In genomic region chr16:87353613-87354012, GRCh38 we compare ENCODE assay signal across 33 cellular contexts. TPM values are rescaled to one million over a fixed set of nuclear protein-coding genes. Genes with fewer than 3 reads are reported as not detected.
"Had no signal": no experiment of that assay in that cellular context is flagged by ENCODE, and none has a peak within 500 bp of the region (broad histone marks: within the 10 kb centered on the region; RNA-seq: fewer than 3 reads in every experiment).

No MANE protein-coding gene starts in this region.

- H3K4me2 ChIP-seq: KMS-11 had no signal

- H3K27ac Mint-ChIP-seq: activated CD4-positive, alpha-beta T cell treated with anti-CD3 and anti-CD28 coated beads for 36 hours; activated CD4-positive, alpha-beta T cell treated with anti-CD3 and anti-CD28 coated beads, Interleukin-2, amount 10 ng/mL, durations not matched to agents 7 days and 5 days; activated CD8-positive, alpha-beta T cell treated with anti-CD3 and anti-CD28 coated beads, Interleukin-2, amount 10 ng/mL, durations not matched to agents 7 days and 5 days; activated naive CD4-positive, alpha-beta T cell treated with anti-CD3 and anti-CD28 coated beads, Interleukin-2, amount 50 U/mL, for 24 hours; activated T-cell treated with anti-CD3 and anti-CD28 coated beads, Interleukin-2, amount 50 U/mL, for 24 hours; activated T-helper 2 cell treated with anti-CD3 and anti-CD28 coated beads, Interferon-gamma antibody, Interleukin-2, Interleukin-4, amounts not matched to agents 10 μg/mL and 5 μg/mL and 100 μg/mL, durations not matched to agents 14 hours and 24 hours and 36 hours had no signal

- H3K9me3 ChIP-seq: ascending aorta had no signal

- ATAC-seq: activated CD4-positive, alpha-beta T cell treated with anti-CD3 and anti-CD28 coated beads for 36 hours; activated CD4-positive, CD25-positive, alpha-beta regulatory T cell treated with anti-CD3 and anti-CD28 coated beads, Interleukin-2, amount 50 U/mL, for 24 hours; activated CD8-positive, alpha-beta T cell treated with anti-CD3 and anti-CD28 coated beads, Interleukin-2, amount 10 ng/mL, durations not matched to agents 7 days and 5 days; Panc1 had no signal

- DNase-seq: activated CD4-positive, alpha-beta T cell treated with anti-CD3 and anti-CD28 coated beads for 36 hours; activated CD4-positive, alpha-beta T cell treated with anti-CD3 and anti-CD28 coated beads, Interleukin-2, amount 10 ng/mL, durations not matched to agents 7 days and 5 days; activated CD4-positive, alpha-beta T cell treated with anti-CD3 and anti-CD28 coated beads, Interleukin-2, amount 50 U/mL, for 48 hours; activated CD8-positive, alpha-beta T cell treated with anti-CD3 and anti-CD28 coated beads, Interleukin-2, amount 10 ng/mL, durations not matched to agents 7 days and 5 days; activated gamma-delta T cell; activated naive CD4-positive, alpha-beta T cell treated with Interleukin-2 at 50 U/mL for 16 hours; activated naive CD8-positive, alpha-beta T cell treated with anti-CD3 and anti-CD28 coated beads, Interleukin-2, amount 10 ng/mL, durations not matched to agents 7 days and 5 days; activated T-cell treated with anti-CD3 and anti-CD28 coated beads, Interleukin-2, amount 50 U/mL, for 24 hours; amygdala; MM.1S; MV-4-11; NCI-H1092; NCI-H1417; NCI-H146; NCI-H187; NCI-H2029 treated with DMSO at 0.1 percent for 48 hours; NCI-H2107; NCI-H2171; NCI-H510A; NCI-H526; NCI-H748 treated with DMSO at 0.1 percent for 48 hours; SIG-M5; SW 1271; T-helper 1 cell; T1000 had no signal

- H3K27ac ChIP-seq: ascending aorta, cardiac muscle cell, KMS-11 had no signal

- H3K4me1 Mint-ChIP-seq: activated naive CD8-positive, alpha-beta T cell treated with anti-CD3 and anti-CD28 coated beads, Interleukin-2, amount 10 ng/mL, durations not matched to agents 7 days and 5 days had no signal

- H3K4me3 Mint-ChIP-seq: activated CD4-positive, alpha-beta T cell treated with anti-CD3 and anti-CD28 coated beads for 36 hours; activated CD4-positive, alpha-beta T cell treated with anti-CD3 and anti-CD28 coated beads, Interleukin-2, amount 10 ng/mL, durations not matched to agents 7 days and 5 days; activated CD8-positive, alpha-beta T cell treated with anti-CD3 and anti-CD28 coated beads, Interleukin-2, amount 10 ng/mL, durations not matched to agents 7 days and 5 days; activated naive CD4-positive, alpha-beta T cell treated with anti-CD3 and anti-CD28 coated beads, Interleukin-2, amount 50 U/mL, for 24 hours; activated naive CD8-positive, alpha-beta T cell treated with anti-CD3 and anti-CD28 coated beads, Interleukin-2, amount 10 ng/mL, durations not matched to agents 7 days and 5 days; activated T-cell treated with anti-CD3 and anti-CD28 coated beads, Interleukin-2, amount 50 U/mL, for 24 hours; central memory CD8-positive, alpha-beta T cell had no signal

- H3K9me3 Mint-ChIP-seq: activated CD4-positive, alpha-beta T cell treated with anti-CD3 and anti-CD28 coated beads, Interleukin-2, amount 10 ng/mL, durations not matched to agents 7 days and 5 days; activated naive CD4-positive, alpha-beta T cell treated with anti-CD3 and anti-CD28 coated beads, Interleukin-2, amount 50 U/mL, for 24 hours; activated naive CD8-positive, alpha-beta T cell treated with anti-CD3 and anti-CD28 coated beads, Interleukin-2, amount 10 ng/mL, durations not matched to agents 7 days and 5 days; activated T-cell treated with anti-CD3 and anti-CD28 coated beads, Interleukin-2, amount 50 U/mL, for 24 hours; activated T-helper 2 cell treated with anti-CD3 and anti-CD28 coated beads, Interferon-gamma antibody, Interleukin-2, Interleukin-4, amounts not matched to agents 10 μg/mL and 5 μg/mL and 100 μg/mL, durations not matched to agents 14 hours and 24 hours and 36 hours; central memory CD8-positive, alpha-beta T cell had no signal

- H3K27me3 Mint-ChIP-seq: activated CD4-positive, alpha-beta T cell treated with anti-CD3 and anti-CD28 coated beads for 36 hours; activated CD4-positive, alpha-beta T cell treated with anti-CD3 and anti-CD28 coated beads, Interleukin-2, amount 10 ng/mL, durations not matched to agents 7 days and 5 days; activated naive CD4-positive, alpha-beta T cell treated with anti-CD3 and anti-CD28 coated beads, Interleukin-2, amount 50 U/mL, for 24 hours; activated naive CD8-positive, alpha-beta T cell treated with anti-CD3 and anti-CD28 coated beads, Interleukin-2, amount 10 ng/mL, durations not matched to agents 7 days and 5 days; activated T-cell treated with anti-CD3 and anti-CD28 coated beads, Interleukin-2, amount 50 U/mL, for 24 hours; central memory CD8-positive, alpha-beta T cell had no signal

- H3K27me3 ChIP-seq: ascending aorta, cardiac muscle cell had no signal

- H3K4me3 ChIP-seq: ascending aorta, cardiac muscle cell had no signal

- H3K36me3 Mint-ChIP-seq: activated naive CD8-positive, alpha-beta T cell treated with anti-CD3 and anti-CD28 coated beads, Interleukin-2, amount 10 ng/mL, durations not matched to agents 7 days and 5 days had no signal

RNA-seq across cellular contexts. Expression of gene C16orf95, which starts 36.4 kb away (rescaled TPM):
- total RNA-seq: ascending aorta had no signal
